In genomic region chr3:14145236-14145635, GRCh38 we compare ENCODE assay signal across 2 cellular contexts.
TF ChIP-seq lines count a peak whose summit lies in the region.

No MANE protein-coding gene starts in this region.

TF ChIP-seq in A549, 52 proteins besides CTCF, POLR2A, EP300 and RAD21:
- TF ChIP-seq BCL3 (IDR thresholded peaks at IDR 0.05): no peak
- no peak for TF ChIP-seq CBX8 (IDR thresholded peaks at IDR 0.05)
- no peak for TF ChIP-seq PHF8 (IDR thresholded peaks at IDR 0.05; ENCODE audit: borderline replicate concordance, low read depth)
- no peak for TF ChIP-seq ATOH8 (CRISPR knock-in tag; IDR thresholded peaks at IDR 0.05; ENCODE audit: low read depth)
- no peak for TF ChIP-seq TP53 (CRISPR knock-in tag; IDR thresholded peaks at IDR 0.05)
- TF ChIP-seq JUN (IDR thresholded peaks at IDR 0.05): no peak
- TF ChIP-seq REST (IDR thresholded peaks at IDR 0.05): no peak
- no peak for TF ChIP-seq CBX2 (IDR thresholded peaks at IDR 0.05; ENCODE audit: borderline replicate concordance, low read depth)
- TF ChIP-seq BHLHE40 (IDR thresholded peaks at IDR 0.05; ENCODE audit: low read depth, low read length): no peak
- no peak for TF ChIP-seq HDAC2 (IDR thresholded peaks at IDR 0.05)
- no peak for TF ChIP-seq KDM5A (IDR thresholded peaks at IDR 0.05)
- TF ChIP-seq EHMT2 (IDR thresholded peaks at IDR 0.05; ENCODE audit: low read depth): no peak
- no peak for TF ChIP-seq HEYL (CRISPR knock-in tag; IDR thresholded peaks at IDR 0.05)
- TF ChIP-seq NFE2L2 (conservative IDR thresholded peaks at IDR 0.05; ENCODE audit: low read length): no peak
- no peak for TF ChIP-seq MAFK (IDR thresholded peaks at IDR 0.05; ENCODE audit: partially characterized antibody)
TF ChIP-seq in A549: peak in this region for 0.

TF ChIP-seq in IMR-90, 13 proteins besides CTCF, POLR2A, EP300 and RAD21:
- TF ChIP-seq BHLHE40 (IDR thresholded peaks at IDR 0.05; ENCODE audit: low read depth, low read length) (no peak), MAZ (IDR thresholded peaks at IDR 0.05; ENCODE audit: borderline replicate concordance, low read depth, low read length) (no peak), RFX5 (IDR thresholded peaks at IDR 0.05; ENCODE audit: low read depth, low read length) (no peak), ELK1 (IDR thresholded peaks at IDR 0.05; ENCODE audit: borderline replicate concordance, low read depth, low read length) (no peak), USF2 (IDR thresholded peaks at IDR 0.05; ENCODE audit: low read depth, low read length) (no peak), RCOR1 (IDR thresholded peaks at IDR 0.05; ENCODE audit: insufficient replicate concordance, low read length) (no peak), FOS (IDR thresholded peaks at IDR 0.05; ENCODE audit: low read depth, low read length) (no peak), MAFK (IDR thresholded peaks at IDR 0.05; ENCODE audit: low read depth, low read length) (no peak), MXI1 (IDR thresholded peaks at IDR 0.05; ENCODE audit: borderline replicate concordance, low read depth, low read length) (no peak), SMC3 (IDR thresholded peaks at IDR 0.05; ENCODE audit: low read depth, low read length) (no peak), CHD1 (IDR thresholded peaks at IDR 0.05; ENCODE audit: low read depth, low read length) (no peak), NFE2L2 (IDR thresholded peaks at IDR 0.05; ENCODE audit: low read depth, low read length) (no peak)
